In the genomic region with DNA sequence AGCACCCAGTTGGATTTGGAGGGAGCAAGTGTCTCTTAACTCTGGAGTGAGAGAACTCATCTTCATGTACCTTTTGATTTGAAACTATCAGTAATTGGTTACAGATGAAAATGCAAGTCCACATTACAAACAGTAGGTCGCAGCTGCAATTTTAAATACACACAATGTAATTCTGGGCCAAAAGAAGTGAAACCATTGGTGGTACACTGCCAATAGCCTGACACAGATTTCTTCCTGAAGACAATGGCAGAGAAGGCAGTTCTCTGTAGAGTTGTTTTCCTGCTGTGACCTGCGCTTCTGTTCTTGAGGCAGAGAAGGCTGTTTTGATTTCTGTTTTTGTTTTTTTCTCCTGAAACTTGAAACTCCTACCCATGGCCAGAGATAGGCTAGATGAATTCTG, we compare ENCODE assay signal across 18 cellular contexts.
A peak's percentile ranks its signal among the peaks of the same experiment; 100 is the strongest.
DNase-seq lines count a peak whose midpoint lies in the region; ATAC-seq, FAIRE-seq and TF ChIP-seq lines count a peak whose summit lies in the region.
"Had no signal": no experiment of that assay in that cellular context is flagged by ENCODE, and none has a peak within 500 bp of the region (broad histone marks: within the 10 kb centered on the region; RNA-seq: fewer than 3 reads in every experiment).

No MANE protein-coding gene starts in this region.

- TF ChIP-seq CTCF in foreskin fibroblast (IDR thresholded peaks at IDR 0.05; ENCODE audit: low read depth, low read length) = no peak

- no peaks in the 10 kb centered on the region for H3K9me3 Mint-ChIP-seq in activated T-helper 17 cell treated with anti-CD3 and anti-CD28 coated beads, Interleukin-2, amount 50 U/mL, for 72 hours
- H3K9me3 Mint-ChIP-seq: CD4-positive, CD25-positive, alpha-beta regulatory T cell; IgD-negative memory B cell had no signal

- H3K56ac ChIP-seq in mesendoderm (ENCODE audit: low read length) = peak overlapping the region; percentile 7

- no peak overlapping the region for H3K27ac Mint-ChIP-seq in activated T-helper 17 cell treated with anti-CD3 and anti-CD28 coated beads, Interleukin-2, amount 50 U/mL, for 72 hours
- H3K27ac Mint-ChIP-seq: IgD-negative memory B cell had no signal

- DNase-seq in GM12891 (ENCODE audit: insufficient read length, low spot score) (no peak), mesendoderm (no peak), retina (no peak), foreskin fibroblast (no peak)
- no peak for DNase-seq in activated effector memory CD4-positive, alpha-beta T cell treated with anti-CD3 and anti-CD28 coated beads, Interleukin-2, amount 50 U/mL, for 16 hours
- DNase-seq in stimulated activated CD4-positive, alpha-beta T cell treated with anti-CD3 and anti-CD28 coated beads, Interleukin-4, amount 100 ng/mL, for 24 hours = no peak
- DNase-seq: 8988T; AML-193; Calu3; CD4-positive, CD25-positive, alpha-beta regulatory T cell; DMS 273 treated with DMSO at 0.1 percent for 48 hours; GM23248; H7 had no signal

- no peaks in the 10 kb centered on the region for H3K27me3 Mint-ChIP-seq in activated T-helper 17 cell treated with anti-CD3 and anti-CD28 coated beads, Interleukin-2, amount 50 U/mL, for 72 hours
- H3K27me3 Mint-ChIP-seq: CD4-positive, CD25-positive, alpha-beta regulatory T cell; IgD-negative memory B cell had no signal

- no peak overlapping the region for H3K9ac ChIP-seq in mesendoderm (ENCODE audit: low read length)
- H3K9ac ChIP-seq: BLaER1 treated with 17β-estradiol and CSF1 and Interleukin-3, amounts not matched to agents 10 nM and 100 nM; GM23248 had no signal

- H2BK15ac ChIP-seq in mesendoderm (replicated peaks; ENCODE audit: low read depth) = no peak overlapping the region

- no CpG with 5 or more reads among the region's 2 CpGs for WGBS in mesendoderm (ENCODE audit: extremely low coverage, insufficient coverage, low lambda C conversion rate)

- peak; percentile 88 for FAIRE-seq in GM12891 (lab: Jason Lieb, UNC)
- FAIRE-seq: GM12878 had no signal

- H3K27ac ChIP-seq in mesendoderm (ENCODE audit: low read depth, low read length) = no peak overlapping the region
- H3K27ac ChIP-seq: BLaER1 treated with 17β-estradiol and CSF1 and Interleukin-3, amounts not matched to agents 10 nM and 100 nM; GM23248 had no signal

- no peak overlapping the region for H3K4ac ChIP-seq in mesendoderm (ENCODE audit: low read depth, low read length)

- H3K36me3 ChIP-seq in mesendoderm (ENCODE audit: control insufficient read depth, insufficient read depth, low read length) = no peaks in the 10 kb centered on the region
- H3K36me3 ChIP-seq: BLaER1 treated with 17β-estradiol and CSF1 and Interleukin-3, amounts not matched to agents 10 nM and 100 nM had no signal

- H2BK5ac ChIP-seq in mesendoderm (ENCODE audit: low read length) = no peak overlapping the region

- no peaks in the 10 kb centered on the region for H3K27me3 ChIP-seq in mesendoderm (ENCODE audit: insufficient read depth, low read length, poor library complexity)
- H3K27me3 ChIP-seq: BLaER1 treated with 17β-estradiol and CSF1 and Interleukin-3, amounts not matched to agents 10 nM and 100 nM had no signal

- H3K4me3 Mint-ChIP-seq in activated T-helper 17 cell treated with anti-CD3 and anti-CD28 coated beads, Interleukin-2, amount 50 U/mL, for 72 hours = peak overlapping the region; percentile 13
- H3K4me3 Mint-ChIP-seq: CD4-positive, CD25-positive, alpha-beta regulatory T cell; IgD-negative memory B cell had no signal

- H4K5ac ChIP-seq in mesendoderm (ENCODE audit: low read length) = no peak overlapping the region

- H3K79me1 ChIP-seq in mesendoderm (ENCODE audit: low read length) = no peaks in the 10 kb centered on the region

- no peaks in the 10 kb centered on the region for H3K79me2 ChIP-seq in mesendoderm (ENCODE audit: control insufficient read depth, insufficient read depth, low read length)

- H3K18ac ChIP-seq in mesendoderm (ENCODE audit: low read length) = no peak overlapping the region

- H3K4me3 ChIP-seq in mesendoderm (ENCODE audit: low read length) = no peak overlapping the region
- H3K4me3 ChIP-seq in foreskin fibroblast (ENCODE audit: low read depth in 1 of 2, low read length in 2 of 2) = no peak overlapping the region
- H3K4me3 ChIP-seq: BLaER1 treated with 17β-estradiol and CSF1 and Interleukin-3, amounts not matched to agents 10 nM and 100 nM; GM12878; GM23248 had no signal

- no peak overlapping the region for H4K8ac ChIP-seq in mesendoderm (ENCODE audit: low read depth, low read length)

- no peak overlapping the region for H2BK120ac ChIP-seq in mesendoderm (ENCODE audit: low read depth, low read length)

- peaks cover 5% of the 10 kb centered on the region for H3K4me1 Mint-ChIP-seq in activated T-helper 17 cell treated with anti-CD3 and anti-CD28 coated beads, Interleukin-2, amount 50 U/mL, for 72 hours
- H3K4me1 Mint-ChIP-seq: IgD-negative memory B cell had no signal

- peak; percentile 50 for ATAC-seq in HG02798 (IDR thresholded peaks at IDR 0.05; ENCODE audit: poor library complexity, unreplicated experiment)
- no peak for ATAC-seq in activated T-helper 17 cell treated with anti-CD3 and anti-CD28 coated beads, Interleukin-2, amount 50 U/mL, for 72 hours (replicated peaks)
- ATAC-seq: GM12878 had no signal

- TF ChIP-seq POLR2A in GM12891 (IDR thresholded peaks at IDR 0.05; ENCODE audit: low read depth, low read length) = no peak

- H2AK5ac ChIP-seq in mesendoderm (ENCODE audit: low read length) = no peak overlapping the region

- H3K4me2 ChIP-seq in mesendoderm (ENCODE audit: low read length) = no peak overlapping the region
- H3K4me2 ChIP-seq: BLaER1 treated with 17β-estradiol and CSF1 and Interleukin-3, amounts not matched to agents 10 nM and 100 nM had no signal

- H3K36me3 Mint-ChIP-seq in activated T-helper 17 cell treated with anti-CD3 and anti-CD28 coated beads, Interleukin-2, amount 50 U/mL, for 72 hours (ENCODE audit: low read depth) = no peaks in the 10 kb centered on the region
- H3K36me3 Mint-ChIP-seq: CD4-positive, CD25-positive, alpha-beta regulatory T cell; IgD-negative memory B cell had no signal

- H3K4me1 ChIP-seq in mesendoderm (ENCODE audit: control insufficient read depth, low read depth, low read length) = no peaks in the 10 kb centered on the region
- H3K4me1 ChIP-seq: BLaER1 treated with 17β-estradiol and CSF1 and Interleukin-3, amounts not matched to agents 10 nM and 100 nM had no signal

- no peak overlapping the region for H3K23ac ChIP-seq in mesendoderm (ENCODE audit: low read length)

TF ChIP-seq in GM12891, 5 proteins besides CTCF, POLR2A, EP300 and RAD21:
- TF ChIP-seq POU2F2 (IDR thresholded peaks at IDR 0.05; ENCODE audit: low read depth, low read length) (no peak), PAX5 (IDR thresholded peaks at IDR 0.05; ENCODE audit: insufficient read depth, low read length, severe bottlenecking) (no peak), POLR2AphosphoS5 (IDR thresholded peaks at IDR 0.05; ENCODE audit: low read depth, low read length) (no peak), SPI1 (IDR thresholded peaks at IDR 0.05; ENCODE audit: low read depth, low read length) (no peak), TAF1 (IDR thresholded peaks at IDR 0.05; ENCODE audit: low read depth, low read length) (no peak)
